ENCODE assay signal across 1 cellular context in the genomic region with DNA sequence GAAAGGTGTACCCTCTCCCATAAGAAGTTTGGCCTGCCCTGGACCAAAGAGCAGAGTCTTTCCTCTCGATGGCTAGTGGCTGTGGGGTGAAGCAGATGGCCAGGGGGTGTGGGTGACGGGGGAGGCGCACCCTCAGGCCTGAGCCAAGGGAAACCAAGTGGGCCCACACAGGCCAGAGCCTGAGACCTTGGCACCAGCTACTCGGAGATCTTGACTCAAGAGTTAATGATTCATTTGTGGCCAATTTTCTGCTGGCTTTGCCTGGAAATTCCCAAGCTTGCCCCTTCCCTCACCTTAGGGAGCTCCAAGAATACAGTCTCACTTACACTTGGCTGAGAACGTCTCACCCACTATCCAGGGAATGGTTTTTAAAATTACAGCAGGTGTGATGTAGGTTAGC.
TF ChIP-seq lines count a peak whose summit lies in the region.

No MANE protein-coding gene starts in this region.

TF ChIP-seq in HepG2, 621 proteins besides CTCF, POLR2A, EP300 and RAD21 (continues in another document):
- TF ChIP-seq ZNF33A (CRISPR knock-in tag; IDR thresholded peaks at IDR 0.05; ENCODE audit: borderline replicate concordance) (no peak), MTA1 (CRISPR knock-in tag; IDR thresholded peaks at IDR 0.05; ENCODE audit: borderline replicate concordance) (peak; percentile 31; the same call in 1 of the 2 replicates), MIXL1 (CRISPR knock-in tag; IDR thresholded peaks at IDR 0.05) (peak; percentile 21; the same call in 1 of the 2 replicates), SRSF9 (IDR thresholded peaks at IDR 0.05; ENCODE audit: borderline replicate concordance, insufficient read depth, low read depth, low read length, poor library complexity, severe bottlenecking) (no peak), SOX6 (IDR thresholded peaks at IDR 0.05) (no peak), SOX6 (CRISPR knock-in tag; IDR thresholded peaks at IDR 0.05) (peak; percentile 27; the same call in 1 of the 2 replicates), RARG (CRISPR knock-in tag; IDR thresholded peaks at IDR 0.05; ENCODE audit: low read depth) (no peak), HDAC1 (CRISPR knock-in tag; IDR thresholded peaks at IDR 0.05) (peak; percentile 55; the same call in 1 of the 2 replicates), PAX8 (CRISPR knock-in tag; IDR thresholded peaks at IDR 0.05; ENCODE audit: borderline replicate concordance) (no peak), HNF4A (CRISPR knock-in tag; IDR thresholded peaks at IDR 0.05) (peak; percentile 35), TGIF2 (CRISPR knock-in tag; IDR thresholded peaks at IDR 0.05) (no peak), REXO4 (CRISPR knock-in tag; IDR thresholded peaks at IDR 0.05; ENCODE audit: borderline replicate concordance) (no peak), ZFP82 (CRISPR knock-in tag; IDR thresholded peaks at IDR 0.05; ENCODE audit: borderline replicate concordance) (no peak), ZNF101 (CRISPR knock-in tag; IDR thresholded peaks at IDR 0.05; ENCODE audit: borderline replicate concordance, low read depth) (no peak), ZFX (CRISPR knock-in tag; IDR thresholded peaks at IDR 0.05; ENCODE audit: low read depth) (peak; percentile 74), GPN1 (CRISPR knock-in tag; IDR thresholded peaks at IDR 0.05; ENCODE audit: borderline replicate concordance) (no peak), HOXA7 (CRISPR knock-in tag; IDR thresholded peaks at IDR 0.05) (no peak), ATF1 (CRISPR knock-in tag; IDR thresholded peaks at IDR 0.05) (no peak), ZFY (CRISPR knock-in tag; IDR thresholded peaks at IDR 0.05) (peak; percentile 57; the same call in 1 of the 2 replicates), KMT2A (CRISPR knock-in tag; IDR thresholded peaks at IDR 0.05) (0 out of 2 replicates have a peak, but pooled peaks have one; percentile 27), ATRX (CRISPR knock-in tag; IDR thresholded peaks at IDR 0.05; ENCODE audit: borderline replicate concordance) (no peak), HDAC2 (CRISPR knock-in tag; IDR thresholded peaks at IDR 0.05) (peak; percentile 75; the same call in 1 of the 2 replicates), LCORL (IDR thresholded peaks at IDR 0.05) (no peak), LCORL (CRISPR knock-in tag; IDR thresholded peaks at IDR 0.05) (0 out of 2 replicates have a peak, but pooled peaks have one; percentile 30), ZNF674 (CRISPR knock-in tag; IDR thresholded peaks at IDR 0.05; ENCODE audit: low read depth) (no peak), ZNF883 (CRISPR knock-in tag; IDR thresholded peaks at IDR 0.05; ENCODE audit: not compliant biosample characterization) (no peak), HOXA3 (CRISPR knock-in tag; IDR thresholded peaks at IDR 0.05) (peak; percentile 40; the same call in 1 of the 2 replicates), ZNF615 (CRISPR knock-in tag; IDR thresholded peaks at IDR 0.05; ENCODE audit: borderline replicate concordance) (no peak), FOSL2 (CRISPR knock-in tag; IDR thresholded peaks at IDR 0.05) (peak; percentile 54), SSRP1 (CRISPR knock-in tag; IDR thresholded peaks at IDR 0.05) (no peak), NFATC3 (CRISPR knock-in tag; IDR thresholded peaks at IDR 0.05) (no peak), NCOA2 (CRISPR knock-in tag; IDR thresholded peaks at IDR 0.05) (peak; percentile 37; the same call in 1 of the 2 replicates), SKI (IDR thresholded peaks at IDR 0.05; ENCODE audit: partially characterized antibody) (no peak), WIZ (CRISPR knock-in tag; IDR thresholded peaks at IDR 0.05) (no peak), ISX (CRISPR knock-in tag; conservative IDR thresholded peaks at IDR 0.05) (no peak), MAFG (CRISPR knock-in tag; IDR thresholded peaks at IDR 0.05) (no peak)
- TF ChIP-seq, protein P1, sequence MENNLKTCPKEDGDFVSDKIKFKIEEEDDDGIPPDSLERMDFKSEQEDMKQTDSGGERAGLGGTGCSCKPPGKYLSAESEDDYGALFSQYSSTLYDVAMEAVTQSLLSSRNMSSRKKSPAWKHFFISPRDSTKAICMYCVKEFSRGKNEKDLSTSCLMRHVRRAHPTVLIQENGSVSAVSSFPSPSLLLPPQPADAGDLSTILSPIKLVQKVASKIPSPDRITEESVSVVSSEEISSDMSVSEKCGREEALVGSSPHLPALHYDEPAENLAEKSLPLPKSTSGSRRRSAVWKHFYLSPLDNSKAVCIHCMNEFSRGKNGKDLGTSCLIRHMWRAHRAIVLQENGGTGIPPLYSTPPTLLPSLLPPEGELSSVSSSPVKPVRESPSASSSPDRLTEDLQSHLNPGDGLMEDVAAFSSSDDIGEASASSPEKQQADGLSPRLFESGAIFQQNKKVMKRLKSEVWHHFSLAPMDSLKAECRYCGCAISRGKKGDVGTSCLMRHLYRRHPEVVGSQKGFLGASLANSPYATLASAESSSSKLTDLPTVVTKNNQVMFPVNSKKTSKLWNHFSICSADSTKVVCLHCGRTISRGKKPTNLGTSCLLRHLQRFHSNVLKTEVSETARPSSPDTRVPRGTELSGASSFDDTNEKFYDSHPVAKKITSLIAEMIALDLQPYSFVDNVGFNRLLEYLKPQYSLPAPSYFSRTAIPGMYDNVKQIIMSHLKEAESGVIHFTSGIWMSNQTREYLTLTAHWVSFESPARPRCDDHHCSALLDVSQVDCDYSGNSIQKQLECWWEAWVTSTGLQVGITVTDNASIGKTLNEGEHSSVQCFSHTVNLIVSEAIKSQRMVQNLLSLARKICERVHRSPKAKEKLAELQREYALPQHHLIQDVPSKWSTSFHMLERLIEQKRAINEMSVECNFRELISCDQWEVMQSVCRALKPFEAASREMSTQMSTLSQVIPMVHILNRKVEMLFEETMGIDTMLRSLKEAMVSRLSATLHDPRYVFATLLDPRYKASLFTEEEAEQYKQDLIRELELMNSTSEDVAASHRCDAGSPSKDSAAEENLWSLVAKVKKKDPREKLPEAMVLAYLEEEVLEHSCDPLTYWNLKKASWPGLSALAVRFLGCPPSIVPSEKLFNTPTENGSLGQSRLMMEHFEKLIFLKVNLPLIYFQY (CRISPR knock-in tag; IDR thresholded peaks at IDR 0.05; ENCODE audit: borderline replicate concordance) = peak; percentile 56; the same call in 1 of the 2 replicates
- TF ChIP-seq, protein P2, sequence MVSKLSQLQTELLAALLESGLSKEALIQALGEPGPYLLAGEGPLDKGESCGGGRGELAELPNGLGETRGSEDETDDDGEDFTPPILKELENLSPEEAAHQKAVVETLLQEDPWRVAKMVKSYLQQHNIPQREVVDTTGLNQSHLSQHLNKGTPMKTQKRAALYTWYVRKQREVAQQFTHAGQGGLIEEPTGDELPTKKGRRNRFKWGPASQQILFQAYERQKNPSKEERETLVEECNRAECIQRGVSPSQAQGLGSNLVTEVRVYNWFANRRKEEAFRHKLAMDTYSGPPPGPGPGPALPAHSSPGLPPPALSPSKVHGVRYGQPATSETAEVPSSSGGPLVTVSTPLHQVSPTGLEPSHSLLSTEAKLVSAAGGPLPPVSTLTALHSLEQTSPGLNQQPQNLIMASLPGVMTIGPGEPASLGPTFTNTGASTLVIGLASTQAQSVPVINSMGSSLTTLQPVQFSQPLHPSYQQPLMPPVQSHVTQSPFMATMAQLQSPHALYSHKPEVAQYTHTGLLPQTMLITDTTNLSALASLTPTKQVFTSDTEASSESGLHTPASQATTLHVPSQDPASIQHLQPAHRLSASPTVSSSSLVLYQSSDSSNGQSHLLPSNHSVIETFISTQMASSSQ (IDR thresholded peaks at IDR 0.05; ENCODE audit: low read depth) = peak; percentile 88
- TF ChIP-seq, protein P2 (CRISPR knock-in tag; IDR thresholded peaks at IDR 0.05; ENCODE audit: borderline replicate concordance) = peak; percentile 93
- TF ChIP-seq, protein P3, sequence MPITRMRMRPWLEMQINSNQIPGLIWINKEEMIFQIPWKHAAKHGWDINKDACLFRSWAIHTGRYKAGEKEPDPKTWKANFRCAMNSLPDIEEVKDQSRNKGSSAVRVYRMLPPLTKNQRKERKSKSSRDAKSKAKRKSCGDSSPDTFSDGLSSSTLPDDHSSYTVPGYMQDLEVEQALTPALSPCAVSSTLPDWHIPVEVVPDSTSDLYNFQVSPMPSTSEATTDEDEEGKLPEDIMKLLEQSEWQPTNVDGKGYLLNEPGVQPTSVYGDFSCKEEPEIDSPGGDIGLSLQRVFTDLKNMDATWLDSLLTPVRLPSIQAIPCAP (CRISPR knock-in tag; IDR thresholded peaks at IDR 0.05; ENCODE audit: low read depth) = no peak
- TF ChIP-seq, protein P4, sequence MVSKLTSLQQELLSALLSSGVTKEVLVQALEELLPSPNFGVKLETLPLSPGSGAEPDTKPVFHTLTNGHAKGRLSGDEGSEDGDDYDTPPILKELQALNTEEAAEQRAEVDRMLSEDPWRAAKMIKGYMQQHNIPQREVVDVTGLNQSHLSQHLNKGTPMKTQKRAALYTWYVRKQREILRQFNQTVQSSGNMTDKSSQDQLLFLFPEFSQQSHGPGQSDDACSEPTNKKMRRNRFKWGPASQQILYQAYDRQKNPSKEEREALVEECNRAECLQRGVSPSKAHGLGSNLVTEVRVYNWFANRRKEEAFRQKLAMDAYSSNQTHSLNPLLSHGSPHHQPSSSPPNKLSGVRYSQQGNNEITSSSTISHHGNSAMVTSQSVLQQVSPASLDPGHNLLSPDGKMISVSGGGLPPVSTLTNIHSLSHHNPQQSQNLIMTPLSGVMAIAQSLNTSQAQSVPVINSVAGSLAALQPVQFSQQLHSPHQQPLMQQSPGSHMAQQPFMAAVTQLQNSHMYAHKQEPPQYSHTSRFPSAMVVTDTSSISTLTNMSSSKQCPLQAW (CRISPR knock-in tag; IDR thresholded peaks at IDR 0.05) = 0 out of 2 replicates have a peak, but pooled peaks have one; percentile 16
- TF ChIP-seq, protein P5, sequence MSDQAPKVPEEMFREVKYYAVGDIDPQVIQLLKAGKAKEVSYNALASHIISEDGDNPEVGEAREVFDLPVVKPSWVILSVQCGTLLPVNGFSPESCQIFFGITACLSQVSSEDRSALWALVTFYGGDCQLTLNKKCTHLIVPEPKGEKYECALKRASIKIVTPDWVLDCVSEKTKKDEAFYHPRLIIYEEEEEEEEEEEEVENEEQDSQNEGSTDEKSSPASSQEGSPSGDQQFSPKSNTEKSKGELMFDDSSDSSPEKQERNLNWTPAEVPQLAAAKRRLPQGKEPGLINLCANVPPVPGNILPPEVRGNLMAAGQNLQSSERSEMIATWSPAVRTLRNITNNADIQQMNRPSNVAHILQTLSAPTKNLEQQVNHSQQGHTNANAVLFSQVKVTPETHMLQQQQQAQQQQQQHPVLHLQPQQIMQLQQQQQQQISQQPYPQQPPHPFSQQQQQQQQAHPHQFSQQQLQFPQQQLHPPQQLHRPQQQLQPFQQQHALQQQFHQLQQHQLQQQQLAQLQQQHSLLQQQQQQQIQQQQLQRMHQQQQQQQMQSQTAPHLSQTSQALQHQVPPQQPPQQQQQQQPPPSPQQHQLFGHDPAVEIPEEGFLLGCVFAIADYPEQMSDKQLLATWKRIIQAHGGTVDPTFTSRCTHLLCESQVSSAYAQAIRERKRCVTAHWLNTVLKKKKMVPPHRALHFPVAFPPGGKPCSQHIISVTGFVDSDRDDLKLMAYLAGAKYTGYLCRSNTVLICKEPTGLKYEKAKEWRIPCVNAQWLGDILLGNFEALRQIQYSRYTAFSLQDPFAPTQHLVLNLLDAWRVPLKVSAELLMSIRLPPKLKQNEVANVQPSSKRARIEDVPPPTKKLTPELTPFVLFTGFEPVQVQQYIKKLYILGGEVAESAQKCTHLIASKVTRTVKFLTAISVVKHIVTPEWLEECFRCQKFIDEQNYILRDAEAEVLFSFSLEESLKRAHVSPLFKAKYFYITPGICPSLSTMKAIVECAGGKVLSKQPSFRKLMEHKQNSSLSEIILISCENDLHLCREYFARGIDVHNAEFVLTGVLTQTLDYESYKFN (CRISPR knock-in tag; conservative IDR thresholded peaks at IDR 0.05) = peak; percentile 60
- TF ChIP-seq, protein P6, sequence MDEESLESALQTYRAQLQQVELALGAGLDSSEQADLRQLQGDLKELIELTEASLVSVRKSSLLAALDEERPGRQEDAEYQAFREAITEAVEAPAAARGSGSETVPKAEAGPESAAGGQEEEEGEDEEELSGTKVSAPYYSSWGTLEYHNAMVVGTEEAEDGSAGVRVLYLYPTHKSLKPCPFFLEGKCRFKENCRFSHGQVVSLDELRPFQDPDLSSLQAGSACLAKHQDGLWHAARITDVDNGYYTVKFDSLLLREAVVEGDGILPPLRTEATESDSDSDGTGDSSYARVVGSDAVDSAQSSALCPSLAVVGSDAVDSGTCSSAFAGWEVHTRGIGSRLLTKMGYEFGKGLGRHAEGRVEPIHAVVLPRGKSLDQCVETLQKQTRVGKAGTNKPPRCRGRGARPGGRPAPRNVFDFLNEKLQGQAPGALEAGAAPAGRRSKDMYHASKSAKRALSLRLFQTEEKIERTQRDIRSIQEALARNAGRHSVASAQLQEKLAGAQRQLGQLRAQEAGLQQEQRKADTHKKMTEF (CRISPR knock-in tag; IDR thresholded peaks at IDR 0.05) = peak; percentile 46; the same call in 1 of the 2 replicates
- TF ChIP-seq, protein P7, sequence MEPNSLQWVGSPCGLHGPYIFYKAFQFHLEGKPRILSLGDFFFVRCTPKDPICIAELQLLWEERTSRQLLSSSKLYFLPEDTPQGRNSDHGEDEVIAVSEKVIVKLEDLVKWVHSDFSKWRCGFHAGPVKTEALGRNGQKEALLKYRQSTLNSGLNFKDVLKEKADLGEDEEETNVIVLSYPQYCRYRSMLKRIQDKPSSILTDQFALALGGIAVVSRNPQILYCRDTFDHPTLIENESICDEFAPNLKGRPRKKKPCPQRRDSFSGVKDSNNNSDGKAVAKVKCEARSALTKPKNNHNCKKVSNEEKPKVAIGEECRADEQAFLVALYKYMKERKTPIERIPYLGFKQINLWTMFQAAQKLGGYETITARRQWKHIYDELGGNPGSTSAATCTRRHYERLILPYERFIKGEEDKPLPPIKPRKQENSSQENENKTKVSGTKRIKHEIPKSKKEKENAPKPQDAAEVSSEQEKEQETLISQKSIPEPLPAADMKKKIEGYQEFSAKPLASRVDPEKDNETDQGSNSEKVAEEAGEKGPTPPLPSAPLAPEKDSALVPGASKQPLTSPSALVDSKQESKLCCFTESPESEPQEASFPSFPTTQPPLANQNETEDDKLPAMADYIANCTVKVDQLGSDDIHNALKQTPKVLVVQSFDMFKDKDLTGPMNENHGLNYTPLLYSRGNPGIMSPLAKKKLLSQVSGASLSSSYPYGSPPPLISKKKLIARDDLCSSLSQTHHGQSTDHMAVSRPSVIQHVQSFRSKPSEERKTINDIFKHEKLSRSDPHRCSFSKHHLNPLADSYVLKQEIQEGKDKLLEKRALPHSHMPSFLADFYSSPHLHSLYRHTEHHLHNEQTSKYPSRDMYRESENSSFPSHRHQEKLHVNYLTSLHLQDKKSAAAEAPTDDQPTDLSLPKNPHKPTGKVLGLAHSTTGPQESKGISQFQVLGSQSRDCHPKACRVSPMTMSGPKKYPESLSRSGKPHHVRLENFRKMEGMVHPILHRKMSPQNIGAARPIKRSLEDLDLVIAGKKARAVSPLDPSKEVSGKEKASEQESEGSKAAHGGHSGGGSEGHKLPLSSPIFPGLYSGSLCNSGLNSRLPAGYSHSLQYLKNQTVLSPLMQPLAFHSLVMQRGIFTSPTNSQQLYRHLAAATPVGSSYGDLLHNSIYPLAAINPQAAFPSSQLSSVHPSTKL (CRISPR knock-in tag; IDR thresholded peaks at IDR 0.05) = peak; percentile 46
